ENCODE assay signal across 1 cellular context in genomic region chr1:14259191-14259757, GRCh38.
TF ChIP-seq lines count a peak whose summit lies in the region.

No MANE protein-coding gene starts in this region.

TF ChIP-seq in HepG2, 621 proteins besides CTCF, POLR2A, EP300 and RAD21 (continued from another document):
- TF ChIP-seq ZFP36L2 (CRISPR knock-in tag; IDR thresholded peaks at IDR 0.05) (no peak), ZNF629 (CRISPR knock-in tag; conservative IDR thresholded peaks at IDR 0.05) (no peak), ZNF770 (CRISPR knock-in tag; IDR thresholded peaks at IDR 0.05) (no peak), ZHX2 (IDR thresholded peaks at IDR 0.05; ENCODE audit: low read depth) (no peak), ZHX2 (CRISPR knock-in tag; IDR thresholded peaks at IDR 0.05; ENCODE audit: borderline replicate concordance) (no peak), ZNF558 (CRISPR knock-in tag; IDR thresholded peaks at IDR 0.05; ENCODE audit: borderline replicate concordance) (no peak), ZNF281 (CRISPR knock-in tag; IDR thresholded peaks at IDR 0.05; ENCODE audit: borderline replicate concordance) (no peak), HOMEZ (CRISPR knock-in tag; IDR thresholded peaks at IDR 0.05; ENCODE audit: low read depth) (no peak), FUBP1 (CRISPR knock-in tag; IDR thresholded peaks at IDR 0.05; ENCODE audit: borderline replicate concordance) (no peak), SRF (IDR thresholded peaks at IDR 0.05; ENCODE audit: low read depth, low read length) (no peak), SAFB2 (CRISPR knock-in tag; IDR thresholded peaks at IDR 0.05; ENCODE audit: borderline replicate concordance, low read depth) (no peak), NONO (IDR thresholded peaks at IDR 0.05) (no peak), NONO (CRISPR knock-in tag; conservative IDR thresholded peaks at IDR 0.05) (no peak), ATF1 (CRISPR knock-in tag; IDR thresholded peaks at IDR 0.05) (no peak), RBFOX2 (IDR thresholded peaks at IDR 0.05; ENCODE audit: low read depth, low read length) (no peak), SATB2 (CRISPR knock-in tag; IDR thresholded peaks at IDR 0.05) (no peak)
